Comparison of ENCODE assay signal across 11 cellular contexts in genomic region chr22:46104170-46104880, GRCh38. TPM values are rescaled to one million over a fixed set of nuclear protein-coding genes. Genes with fewer than 3 reads are reported as not detected.
DNase-seq lines count a peak whose midpoint lies in the region; ATAC-seq and TF ChIP-seq lines count a peak whose summit lies in the region.
"Had no signal": no experiment of that assay in that cellular context is flagged by ENCODE, and none has a peak within 500 bp of the region (broad histone marks: within the 10 kb centered on the region; RNA-seq: fewer than 3 reads in every experiment).

No MANE protein-coding gene starts in this region.

- TF ChIP-seq POLR2A in sigmoid colon (IDR thresholded peaks at IDR 0.05), result no peak

- H3K4me1 ChIP-seq in right cardiac atrium (ENCODE audit: control insufficient read depth, insufficient read depth, low read length), result peaks cover 27% of the 10 kb centered on the region
- peaks cover 0 to 84% (median 78%) of the 10 kb centered on the region in 4 donors for H3K4me1 ChIP-seq in sigmoid colon
- no peaks in the 10 kb centered on the region for H3K4me1 ChIP-seq in HAP-1

- no peak for TF ChIP-seq EP300 in sigmoid colon (IDR thresholded peaks at IDR 0.05)

- peak; percentile 6 to 14 for ATAC-seq in right cardiac atrium
- no peak for ATAC-seq in HG03565 (IDR thresholded peaks at IDR 0.05; ENCODE audit: unreplicated experiment)
- ATAC-seq: activated T-cell treated with anti-CD3 and anti-CD28 coated beads, Interleukin-2, amount 50 U/mL, for 72 hours had no signal

- CTCF ChIA-PET in Calu3 (lab: Charles Lee), result no interaction called here

- WGBS in right cardiac atrium, result 67% methylated on average over 40 of the region's 40 CpGs
- 92 to 93% methylated on average over 40 of the region's 40 CpGs for WGBS in sigmoid colon, 2 donors

- DNase-seq in Calu3 (no peak), astrocyte of the hippocampus (ENCODE audit: low read depth, low spot score) (peak; percentile 34), right cardiac atrium (peak in 2 of 3 donors; percentile 80 to 83), sigmoid colon (no peak), GM03348 (ENCODE audit: low spot score) (no peak), HAP-1 (ENCODE audit: low spot score in 2 of 2) (no peak), iPS-NIHi7 (ENCODE audit: extremely low spot score) (no peak)
- DNase-seq: activated T-cell treated with anti-CD3 and anti-CD28 coated beads, Interleukin-2, amount 50 U/mL, for 72 hours; KG1 had no signal

- H3K27me3 ChIP-seq in right cardiac atrium (ENCODE audit: control insufficient read depth, insufficient read depth) (no peaks in the 10 kb centered on the region), sigmoid colon (no peaks in the 10 kb centered on the region), HAP-1 (ENCODE audit: low read depth) (no peaks in the 10 kb centered on the region)

- H3K9me3 Mint-ChIP-seq in Calu3 (ENCODE audit: low read depth, unreplicated experiment), result no peaks in the 10 kb centered on the region
- H3K9me3 Mint-ChIP-seq: activated T-cell treated with anti-CD3 and anti-CD28 coated beads, Interleukin-2, amount 50 U/mL, for 72 hours had no signal

- peak overlapping the region; percentile 52 for H3K4me3 Mint-ChIP-seq in Calu3 (ENCODE audit: low read depth, unreplicated experiment)
- H3K4me3 Mint-ChIP-seq: activated T-cell treated with anti-CD3 and anti-CD28 coated beads, Interleukin-2, amount 50 U/mL, for 72 hours had no signal

- in situ Hi-C loops in HAP-1 (cut with MboI; ENCODE audit: low sequenced_read_pairs), result no loop called here

- intact Hi-C loops in Calu3 (cut with micrococcal nuclease; ENCODE audit: unreplicated experiment), result loop anchor here (10.0 kb wide), 1 partner anchor 50 kb away; no protein-coding TSS in a partner anchor
- intact Hi-C loops in right cardiac atrium (cut with DNase I), result no loop called here
- intact Hi-C loops in sigmoid colon (cut with DNase I), result loop anchor here (2.0 kb wide), 1 partner anchor 14 kb away; no protein-coding TSS in a partner anchor

- H3K9me3 ChIP-seq in right cardiac atrium (ENCODE audit: control insufficient read depth, low read length) (no peaks in the 10 kb centered on the region), sigmoid colon (no peaks in the 10 kb centered on the region), HAP-1 (no peaks in the 10 kb centered on the region)
- H3K9me3 ChIP-seq: BLaER1 treated with 17β-estradiol and CSF1 and Interleukin-3, amounts not matched to agents 10 nM and 100 nM had no signal

- no TSS peak for BruUV-seq in Calu3 (replicated peaks; lab: Mats Ljungman, UMichigan)

- H3K4me3 ChIP-seq in right cardiac atrium (ENCODE audit: low read length) (no peak overlapping the region), sigmoid colon (no peak overlapping the region), HAP-1 (no peak overlapping the region)
- H3K4me3 ChIP-seq: BLaER1 treated with 17β-estradiol and CSF1 and Interleukin-3, amounts not matched to agents 10 nM and 100 nM had no signal

- H3K27me3 Mint-ChIP-seq in Calu3 (ENCODE audit: unreplicated experiment), result no peaks in the 10 kb centered on the region

- H3K4me1 Mint-ChIP-seq in Calu3 (ENCODE audit: low read depth, unreplicated experiment), result peaks cover 37% of the 10 kb centered on the region

- peak overlapping the region; percentile 90 for H3K27ac Mint-ChIP-seq in Calu3 (ENCODE audit: unreplicated experiment)
- H3K27ac Mint-ChIP-seq: activated T-cell treated with anti-CD3 and anti-CD28 coated beads, Interleukin-2, amount 50 U/mL, for 72 hours had no signal

- H3K27ac ChIP-seq in right cardiac atrium (ENCODE audit: low read length) (peak overlapping the region; percentile 70), sigmoid colon (peak overlapping the region; percentile 74 to 92 (median 86))
- H3K27ac ChIP-seq: BLaER1 treated with 17β-estradiol and CSF1 and Interleukin-3, amounts not matched to agents 10 nM and 100 nM had no signal

- TF ChIP-seq CTCF in Calu3 (IDR thresholded peaks at IDR 0.05; ENCODE audit: unreplicated experiment) (no peak), sigmoid colon (IDR thresholded peaks at IDR 0.05) (no peak)

- H3K36me3 ChIP-seq in sigmoid colon (peaks cover 0 to 66% (median 41%) of the 10 kb centered on the region in 4 donors), HAP-1 (replicated peaks) (peaks cover 49% of the 10 kb centered on the region)

- peaks cover 89% of the 10 kb centered on the region for H3K36me3 Mint-ChIP-seq in Calu3 (ENCODE audit: insufficient read depth, unreplicated experiment)

RNA-seq across cellular contexts. Expression of gene PPARA, which starts 46.0 kb away (rescaled TPM):
- total RNA-seq in Calu3 (2022) (22.7 and 31.5 TPM in 2 replicates), right cardiac atrium (10 to 100 TPM; 63.6 to 85.2 (median 72.7) TPM), sigmoid colon (10 to 100 TPM; 16.6 to 21.4 (median 20.6) TPM)
- polyA plus RNA-seq in right cardiac atrium (22.9 TPM), sigmoid colon (10 to 100 TPM in 2 of 3 donors, 1 to 10 TPM in 1; 7.8 to 22.7 (median 12.0) TPM)

Comparison
In these comparisons a context has a peak if more than half of its experiments do, and no peak if none do; other contexts are left out.
1. DNase-seq: peak in astrocyte of the hippocampus (single experiment) and right cardiac atrium (2 of 3); none in Calu3 (single experiment), sigmoid colon (single experiment), GM03348 (single experiment), HAP-1 (0 of 2) and iPS-NIHi7 (single experiment).
2. intact Hi-C loops: an anchor here in Calu3 (10.0 kb wide) and sigmoid colon (2.0 kb wide); none called in right cardiac atrium.